8 cellular contexts compared by ENCODE assay signal in the genomic region with DNA sequence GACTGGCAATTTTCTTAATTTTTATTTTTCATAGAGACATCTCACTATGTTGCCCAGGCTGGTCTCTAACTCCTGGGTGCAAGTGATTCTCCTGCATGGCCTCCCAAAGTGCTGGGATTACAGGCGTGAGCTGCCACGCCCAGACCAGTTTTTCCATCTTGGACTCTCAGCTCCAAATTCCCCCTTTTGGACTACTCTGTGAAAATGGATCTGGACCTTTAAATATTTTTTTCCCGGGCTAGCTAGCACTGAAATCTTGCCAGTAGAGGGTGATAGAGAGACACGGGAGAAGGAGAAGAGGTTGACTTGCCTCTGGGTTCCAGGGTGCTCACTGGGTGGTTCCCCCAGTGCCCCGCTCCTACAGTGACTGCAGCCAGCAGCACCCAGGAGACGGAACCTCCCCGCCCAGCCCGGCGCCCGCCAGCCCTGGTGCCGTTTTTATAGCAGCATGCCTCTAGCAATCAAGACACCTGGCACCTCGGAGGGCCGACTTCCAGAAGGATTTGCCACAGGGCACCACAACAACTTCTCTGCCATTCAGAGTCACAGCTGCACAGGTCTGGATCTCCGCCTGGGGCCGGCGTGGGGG. TPM values are rescaled to one million over a fixed set of nuclear protein-coding genes. Genes with fewer than 3 reads are reported as not detected.
DNase-seq lines count a peak whose midpoint lies in the region; ATAC-seq and TF ChIP-seq lines count a peak whose summit lies in the region.

No MANE protein-coding gene starts in this region.

- H3K27me3 ChIP-seq in Panc1 (ENCODE audit: control insufficient read depth, insufficient read depth, low read length) (no peaks in the 10 kb centered on the region), heart left ventricle (no peaks in the 10 kb centered on the region), prostate gland (replicated peaks; ENCODE audit: insufficient read depth) (no peaks in the 10 kb centered on the region)

- no peak overlapping the region for H3K27ac ChIP-seq in Panc1 (ENCODE audit: low read length)
- peak overlapping the region in 6 of 12 donors; percentile 42 to 64 (median 52) for H3K27ac ChIP-seq in heart left ventricle
- peak overlapping the region in 1 of 2 donors; percentile 40 for H3K27ac ChIP-seq in prostate gland

- TF ChIP-seq CTCF in GM10266 (IDR thresholded peaks at IDR 0.05; ENCODE audit: control insufficient read depth, insufficient read depth, low read depth, missing control alignments), result peak; percentile 76
- TF ChIP-seq CTCF in Panc1 (IDR thresholded peaks at IDR 0.05), result peak; percentile 95
- TF ChIP-seq CTCF in heart left ventricle (IDR thresholded peaks at IDR 0.05), result peak; percentile 64 to 86 (median 76)
- TF ChIP-seq CTCF in prostate gland (IDR thresholded peaks at IDR 0.05), result peak; percentile 56 to 87 (median 74)

- in situ Hi-C loops in Panc1 (cut with HindIII; ENCODE audit: low pct_unique_long_range_greater_than_20kb, low sequenced_read_pairs), result no loop called here

- intact Hi-C loops in Panc1 (cut with micrococcal nuclease; ENCODE audit: unreplicated experiment), result loop anchor here (5.0 kb wide), 1 partner anchor 63 kb away; no protein-coding TSS in a partner anchor
- intact Hi-C loops in heart left ventricle (cut with DNase I), result loop anchor here in 3 of 10 donors (1.0 to 5.0 kb wide), 3 partner anchors 37 to 68 kb away; no protein-coding TSS in a partner anchor
- intact Hi-C loops in prostate gland (cut with DNase I), result loop anchor here (5.0 kb wide), 2 partner anchors 63 to 122 kb away; a partner anchor contains a TSS

- H3K4me3 ChIP-seq in Panc1 (ENCODE audit: low read depth in 2 of 2, low read length in 2 of 2) (peak overlapping the region; percentile 28 to 50), heart left ventricle (peak overlapping the region in 9 of 12 donors; percentile 35 to 60 (median 46)), prostate gland (peak overlapping the region in 1 of 2 donors; percentile 9)

- DNase-seq in GM10266 (ENCODE audit: extremely low spot score) (peak; percentile 86), H4 (ENCODE audit: low spot score) (peak; percentile 56), LHCN-M2 (ENCODE audit: low read depth) (peak; percentile 75), Panc1 (ENCODE audit: low read depth, low spot score) (peak; percentile 62), heart left ventricle (peak; percentile 36 to 71 (median 57)), prostate gland (ENCODE audit: low spot score) (peak; percentile 73), NCI-H187 (lab: John Stamatoyannopoulos, UW) (no peak)
- DNase-seq in activated naive CD8-positive, alpha-beta T cell treated with anti-CD3 and anti-CD28 coated beads, Interleukin-2, amount 50 U/mL, for 16 hours (ENCODE audit: low read depth, low spot score), result peak; percentile 21

- ATAC-seq in Panc1 (peak; percentile 93), heart left ventricle (peak; percentile 70 to 90 (median 84))

- POLR2A ChIA-PET in Panc1 (lab: Charles Lee), result no interaction called here

- BruUV-seq in Panc1 (replicated peaks; lab: Mats Ljungman, UMichigan), result no TSS peak

- no peaks in the 10 kb centered on the region for H3K9me3 ChIP-seq in Panc1 (ENCODE audit: control insufficient read depth, insufficient read depth, low read depth, low read length)
- peaks cover 0 to 13% (median 0%) of the 10 kb centered on the region in 12 donors for H3K9me3 ChIP-seq in heart left ventricle
- no peaks in the 10 kb centered on the region for H3K9me3 ChIP-seq in prostate gland

- 14 to 19% (median 16%) methylated on average over 11 to 16 of the region's 16 CpGs for WGBS in heart left ventricle, 4 donors
- 12% methylated on average over 16 of the region's 16 CpGs for WGBS in prostate gland

- H3K36me3 ChIP-seq in Panc1 (ENCODE audit: control insufficient read depth, insufficient read depth, low read length) (no peaks in the 10 kb centered on the region), heart left ventricle (no peaks in the 10 kb centered on the region), prostate gland (no peaks in the 10 kb centered on the region)

- CTCF ChIA-PET in Panc1 (lab: Charles Lee), result interaction anchor here (0.5 to 1.3 kb wide), 2 partner anchors 9 to 1501 kb away, joined by 6 to 7 read pairs; no protein-coding TSS in a partner anchor

- peaks cover 7% of the 10 kb centered on the region; the same call in 1 of the 2 replicates for H3K4me1 ChIP-seq in Panc1 (ENCODE audit: control insufficient read depth, insufficient read depth, low read length)
- peaks cover 0 to 19% (median 6%) of the 10 kb centered on the region in 12 donors for H3K4me1 ChIP-seq in heart left ventricle
- no peaks in the 10 kb centered on the region for H3K4me1 ChIP-seq in prostate gland (replicated peaks)

- TF ChIP-seq POLR2A in heart left ventricle (IDR thresholded peaks at IDR 0.05), result no peak
- no peak for TF ChIP-seq POLR2A in prostate gland (IDR thresholded peaks at IDR 0.05)

RNA-seq across cellular contexts. Expression of a gene that starts 34.7 kb away (rescaled TPM):
- total RNA-seq in H4 (2014; rRNA removed; shearing (Covaris generic)), result 34.7 and 36.1 TPM in 2 replicates
- total RNA-seq in LHCN-M2 (2014; rRNA removed) (61.3 and 67.6 TPM in 2 replicates), Panc1 (2021; ENCODE audit: unreplicated experiment) (40.2 TPM), heart left ventricle (10 to 100 TPM; 22.0 to 36.4 (median 32.9) TPM), prostate gland (10 to 100 TPM; 49.6 to 67.4 TPM)
- 36.1 TPM for polyA plus RNA-seq in LHCN-M2 (2012)
- polyA plus RNA-seq in Panc1 (2012; ENCODE audit: insufficient read length), result 26.8 TPM
- polyA plus RNA-seq in heart left ventricle, result 10 to 100 TPM; 13.8 to 27.3 TPM

Comparison
In these comparisons a context has a peak if more than half of its experiments do, and no peak if none do; other contexts are left out.
1. DNase-seq: peak in GM10266 (single experiment), H4 (single experiment), LHCN-M2 (single experiment), Panc1 (single experiment), activated naive CD8-positive, alpha-beta T cell treated with anti-CD3 and anti-CD28 coated beads, Interleukin-2, amount 50 U/mL, for 16 hours (single experiment), heart left ventricle (5 of 5) and prostate gland (single experiment); none in NCI-H187 (0 of 2).
2. Peak in every context shown above with its lines, with median percentiles within 50 percentile points of each other: CTCF ChIP-seq.